ENCODE assay signal across 1 cellular context in the genomic region with DNA sequence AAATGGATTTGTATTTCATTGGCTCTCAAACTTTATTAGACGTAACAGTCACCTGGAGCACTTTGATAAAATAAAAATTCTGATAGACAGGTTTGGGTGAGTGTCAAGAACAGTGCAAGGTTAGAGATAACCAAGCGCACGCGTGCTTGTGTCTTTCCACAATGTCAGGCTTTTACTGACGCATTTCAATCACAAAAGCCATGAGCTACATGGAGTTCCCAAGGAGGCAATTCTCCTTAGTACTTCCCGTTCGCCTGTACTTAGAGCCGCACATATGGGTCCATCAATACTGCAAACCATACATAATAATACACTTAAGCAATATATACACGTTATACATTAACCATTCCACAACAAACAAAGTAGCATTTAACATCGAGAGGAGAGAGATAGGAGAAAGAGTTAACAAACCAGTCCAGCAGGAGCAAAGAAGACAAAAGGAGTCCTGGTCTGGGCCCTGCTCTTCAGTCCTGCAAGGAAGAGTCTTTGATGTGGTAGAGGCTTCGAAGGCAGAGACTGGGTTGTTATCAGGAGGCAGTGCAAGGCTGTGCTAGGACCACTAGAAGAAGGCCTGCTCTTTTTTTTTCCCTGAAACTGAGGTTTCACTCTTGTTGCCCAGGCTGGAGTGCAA.
TF ChIP-seq lines count a peak whose summit lies in the region.

No MANE protein-coding gene starts in this region.

TF ChIP-seq in GM23338, 12 proteins besides CTCF, POLR2A, EP300 and RAD21:
- TF ChIP-seq CREB1 (CRISPR knock-in tag; IDR thresholded peaks at IDR 0.05; ENCODE audit: low read depth) (no peak), ZNF114 (CRISPR knock-in tag; IDR thresholded peaks at IDR 0.05) (no peak), ZNF331 (CRISPR knock-in tag; IDR thresholded peaks at IDR 0.05; ENCODE audit: low read depth) (no peak), EZH2 (IDR thresholded peaks at IDR 0.05; ENCODE audit: low read depth, unreplicated experiment) (no peak), JUNB (IDR thresholded peaks at IDR 0.05; ENCODE audit: unreplicated experiment) (no peak), NANOG (IDR thresholded peaks at IDR 0.05; ENCODE audit: borderline replicate concordance) (no peak), EZH2phosphoT487 (IDR thresholded peaks at IDR 0.05; ENCODE audit: unreplicated experiment) (no peak), POLR2AphosphoS5 (IDR thresholded peaks at IDR 0.05; ENCODE audit: low read depth) (no peak), STAT1 (IDR thresholded peaks at IDR 0.05; ENCODE audit: unreplicated experiment) (no peak)
- TF ChIP-seq, protein P1, sequence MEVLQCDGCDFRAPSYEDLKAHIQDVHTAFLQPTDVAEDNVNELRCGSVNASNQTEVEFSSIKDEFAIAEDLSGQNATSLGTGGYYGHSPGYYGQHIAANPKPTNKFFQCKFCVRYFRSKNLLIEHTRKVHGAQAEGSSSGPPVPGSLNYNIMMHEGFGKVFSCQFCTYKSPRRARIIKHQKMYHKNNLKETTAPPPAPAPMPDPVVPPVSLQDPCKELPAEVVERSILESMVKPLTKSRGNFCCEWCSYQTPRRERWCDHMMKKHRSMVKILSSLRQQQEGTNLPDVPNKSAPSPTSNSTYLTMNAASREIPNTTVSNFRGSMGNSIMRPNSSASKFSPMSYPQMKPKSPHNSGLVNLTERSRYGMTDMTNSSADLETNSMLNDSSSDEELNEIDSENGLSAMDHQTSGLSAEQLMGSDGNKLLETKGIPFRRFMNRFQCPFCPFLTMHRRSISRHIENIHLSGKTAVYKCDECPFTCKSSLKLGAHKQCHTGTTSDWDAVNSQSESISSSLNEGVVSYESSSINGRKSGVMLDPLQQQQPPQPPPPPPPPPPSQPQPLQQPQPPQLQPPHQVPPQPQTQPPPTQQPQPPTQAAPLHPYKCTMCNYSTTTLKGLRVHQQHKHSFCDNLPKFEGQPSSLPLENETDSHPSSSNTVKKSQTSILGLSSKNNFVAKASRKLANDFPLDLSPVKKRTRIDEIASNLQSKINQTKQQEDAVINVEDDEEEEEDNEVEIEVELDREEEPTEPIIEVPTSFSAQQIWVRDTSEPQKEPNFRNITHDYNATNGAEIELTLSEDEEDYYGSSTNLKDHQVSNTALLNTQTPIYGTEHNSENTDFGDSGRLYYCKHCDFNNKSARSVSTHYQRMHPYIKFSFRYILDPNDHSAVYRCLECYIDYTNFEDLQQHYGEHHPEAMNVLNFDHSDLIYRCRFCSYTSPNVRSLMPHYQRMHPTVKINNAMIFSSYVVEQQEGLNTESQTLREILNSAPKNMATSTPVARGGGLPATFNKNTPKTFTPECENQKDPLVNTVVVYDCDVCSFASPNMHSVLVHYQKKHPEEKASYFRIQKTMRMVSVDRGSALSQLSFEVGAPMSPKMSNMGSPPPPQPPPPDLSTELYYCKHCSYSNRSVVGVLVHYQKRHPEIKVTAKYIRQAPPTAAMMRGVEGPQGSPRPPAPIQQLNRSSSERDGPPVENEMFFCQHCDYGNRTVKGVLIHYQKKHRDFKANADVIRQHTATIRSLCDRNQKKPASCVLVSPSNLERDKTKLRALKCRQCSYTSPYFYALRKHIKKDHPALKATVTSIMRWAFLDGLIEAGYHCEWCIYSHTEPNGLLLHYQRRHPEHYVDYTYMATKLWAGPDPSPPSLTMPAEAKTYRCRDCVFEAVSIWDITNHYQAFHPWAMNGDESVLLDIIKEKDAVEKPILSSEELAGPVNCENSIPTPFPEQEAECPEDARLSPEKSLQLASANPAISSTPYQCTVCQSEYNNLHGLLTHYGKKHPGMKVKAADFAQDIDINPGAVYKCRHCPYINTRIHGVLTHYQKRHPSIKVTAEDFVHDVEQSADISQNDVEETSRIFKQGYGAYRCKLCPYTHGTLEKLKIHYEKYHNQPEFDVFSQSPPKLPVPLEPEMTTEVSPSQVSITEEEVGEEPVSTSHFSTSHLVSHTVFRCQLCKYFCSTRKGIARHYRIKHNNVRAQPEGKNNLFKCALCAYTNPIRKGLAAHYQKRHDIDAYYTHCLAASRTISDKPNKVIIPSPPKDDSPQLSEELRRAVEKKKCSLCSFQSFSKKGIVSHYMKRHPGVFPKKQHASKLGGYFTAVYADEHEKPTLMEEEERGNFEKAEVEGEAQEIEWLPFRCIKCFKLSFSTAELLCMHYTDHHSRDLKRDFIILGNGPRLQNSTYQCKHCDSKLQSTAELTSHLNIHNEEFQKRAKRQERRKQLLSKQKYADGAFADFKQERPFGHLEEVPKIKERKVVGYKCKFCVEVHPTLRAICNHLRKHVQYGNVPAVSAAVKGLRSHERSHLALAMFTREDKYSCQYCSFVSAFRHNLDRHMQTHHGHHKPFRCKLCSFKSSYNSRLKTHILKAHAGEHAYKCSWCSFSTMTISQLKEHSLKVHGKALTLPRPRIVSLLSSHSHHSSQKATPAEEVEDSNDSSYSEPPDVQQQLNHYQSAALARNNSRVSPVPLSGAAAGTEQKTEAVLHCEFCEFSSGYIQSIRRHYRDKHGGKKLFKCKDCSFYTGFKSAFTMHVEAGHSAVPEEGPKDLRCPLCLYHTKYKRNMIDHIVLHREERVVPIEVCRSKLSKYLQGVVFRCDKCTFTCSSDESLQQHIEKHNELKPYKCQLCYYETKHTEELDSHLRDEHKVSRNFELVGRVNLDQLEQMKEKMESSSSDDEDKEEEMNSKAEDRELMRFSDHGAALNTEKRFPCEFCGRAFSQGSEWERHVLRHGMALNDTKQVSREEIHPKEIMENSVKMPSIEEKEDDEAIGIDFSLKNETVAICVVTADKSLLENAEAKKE (CRISPR knock-in tag; IDR thresholded peaks at IDR 0.05): no peak
- TF ChIP-seq, protein P2, sequence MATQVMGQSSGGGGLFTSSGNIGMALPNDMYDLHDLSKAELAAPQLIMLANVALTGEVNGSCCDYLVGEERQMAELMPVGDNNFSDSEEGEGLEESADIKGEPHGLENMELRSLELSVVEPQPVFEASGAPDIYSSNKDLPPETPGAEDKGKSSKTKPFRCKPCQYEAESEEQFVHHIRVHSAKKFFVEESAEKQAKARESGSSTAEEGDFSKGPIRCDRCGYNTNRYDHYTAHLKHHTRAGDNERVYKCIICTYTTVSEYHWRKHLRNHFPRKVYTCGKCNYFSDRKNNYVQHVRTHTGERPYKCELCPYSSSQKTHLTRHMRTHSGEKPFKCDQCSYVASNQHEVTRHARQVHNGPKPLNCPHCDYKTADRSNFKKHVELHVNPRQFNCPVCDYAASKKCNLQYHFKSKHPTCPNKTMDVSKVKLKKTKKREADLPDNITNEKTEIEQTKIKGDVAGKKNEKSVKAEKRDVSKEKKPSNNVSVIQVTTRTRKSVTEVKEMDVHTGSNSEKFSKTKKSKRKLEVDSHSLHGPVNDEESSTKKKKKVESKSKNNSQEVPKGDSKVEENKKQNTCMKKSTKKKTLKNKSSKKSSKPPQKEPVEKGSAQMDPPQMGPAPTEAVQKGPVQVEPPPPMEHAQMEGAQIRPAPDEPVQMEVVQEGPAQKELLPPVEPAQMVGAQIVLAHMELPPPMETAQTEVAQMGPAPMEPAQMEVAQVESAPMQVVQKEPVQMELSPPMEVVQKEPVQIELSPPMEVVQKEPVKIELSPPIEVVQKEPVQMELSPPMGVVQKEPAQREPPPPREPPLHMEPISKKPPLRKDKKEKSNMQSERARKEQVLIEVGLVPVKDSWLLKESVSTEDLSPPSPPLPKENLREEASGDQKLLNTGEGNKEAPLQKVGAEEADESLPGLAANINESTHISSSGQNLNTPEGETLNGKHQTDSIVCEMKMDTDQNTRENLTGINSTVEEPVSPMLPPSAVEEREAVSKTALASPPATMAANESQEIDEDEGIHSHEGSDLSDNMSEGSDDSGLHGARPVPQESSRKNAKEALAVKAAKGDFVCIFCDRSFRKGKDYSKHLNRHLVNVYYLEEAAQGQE (IDR thresholded peaks at IDR 0.05; ENCODE audit: unreplicated experiment): no peak
- TF ChIP-seq, protein P3, sequence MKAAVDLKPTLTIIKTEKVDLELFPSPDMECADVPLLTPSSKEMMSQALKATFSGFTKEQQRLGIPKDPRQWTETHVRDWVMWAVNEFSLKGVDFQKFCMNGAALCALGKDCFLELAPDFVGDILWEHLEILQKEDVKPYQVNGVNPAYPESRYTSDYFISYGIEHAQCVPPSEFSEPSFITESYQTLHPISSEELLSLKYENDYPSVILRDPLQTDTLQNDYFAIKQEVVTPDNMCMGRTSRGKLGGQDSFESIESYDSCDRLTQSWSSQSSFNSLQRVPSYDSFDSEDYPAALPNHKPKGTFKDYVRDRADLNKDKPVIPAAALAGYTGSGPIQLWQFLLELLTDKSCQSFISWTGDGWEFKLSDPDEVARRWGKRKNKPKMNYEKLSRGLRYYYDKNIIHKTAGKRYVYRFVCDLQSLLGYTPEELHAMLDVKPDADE (IDR thresholded peaks at IDR 0.05): no peak
TF ChIP-seq in GM23338: peak in this region for 0.
